In genomic region chr6:156991971-156992370, GRCh38 we compare ENCODE assay signal across 12 cellular contexts.
DNase-seq lines count a peak whose midpoint lies in the region; ATAC-seq, FAIRE-seq and TF ChIP-seq lines count a peak whose summit lies in the region.
"Had no signal": no experiment of that assay in that cellular context is flagged by ENCODE, and none has a peak within 500 bp of the region (broad histone marks: within the 10 kb centered on the region; RNA-seq: fewer than 3 reads in every experiment).

No MANE protein-coding gene starts in this region.

- DNase-seq in HEK293T (ENCODE audit: extremely low spot score) = no peak
- peak; percentile 50 for DNase-seq in adipocyte (ENCODE audit: low read depth)
- no peak for DNase-seq in smooth muscle cell (lab: John Stamatoyannopoulos, UW; ENCODE audit: unreplicated experiment)
- DNase-seq in stimulated activated effector memory CD8-positive, alpha-beta T cell treated with anti-CD3 and anti-CD28 coated beads, Interleukin-12 subunit alpha, Interleukin-12 subunit beta, amount 100 ng/mL, for 72 hours (ENCODE audit: low spot score in 2 of 2) = no peak
- no peak for DNase-seq in NCI-H2107 treated with DMSO at 0.1 percent for 48 hours (lab: John Stamatoyannopoulos, UW; ENCODE audit: unreplicated experiment)
- DNase-seq: activated naive CD8-positive, alpha-beta T cell treated with anti-CD3 and anti-CD28 coated beads, Interleukin-2, amount 50 U/mL, for 24 hours; foreskin melanocyte; NCI-H2029 treated with DMSO at 0.1 percent for 48 hours; NK-92 treated with Interleukin-12 subunit alpha and Interleukin-12 subunit beta, amount 100 ng/mL, for 24 hours had no signal

- H4K20me1 ChIP-seq in smooth muscle cell (ENCODE audit: low read depth) = peaks cover 98% of the 10 kb centered on the region

- no peak overlapping the region for H3K27ac Mint-ChIP-seq in stimulated activated effector memory CD8-positive, alpha-beta T cell treated with anti-CD3 and anti-CD28 coated beads, Interleukin-12 subunit alpha, Interleukin-12 subunit beta, amount 100 ng/mL, for 72 hours
- H3K27ac Mint-ChIP-seq: activated naive CD8-positive, alpha-beta T cell treated with anti-CD3 and anti-CD28 coated beads, Interleukin-2, amount 50 U/mL, for 24 hours; natural killer cell treated with Interleukin-12 subunit alpha and Interleukin-12 subunit beta and Interleukin-15 and Interleukin-18, amount 100 ng/mL, for 72 hours had no signal

- H3K27me3 ChIP-seq in adipocyte (replicated peaks; ENCODE audit: control insufficient read depth, insufficient read depth, low read length) (no peaks in the 10 kb centered on the region), smooth muscle cell (ENCODE audit: low read depth) (no peaks in the 10 kb centered on the region)

- H3K4me3 ChIP-seq in adipocyte (ENCODE audit: low read length) (peak overlapping the region; percentile 56), smooth muscle cell (no peak overlapping the region)

- FAIRE-seq in islet of Langerhans (lab: Jason Lieb, UNC) = peak; percentile 73

- H3K36me3 Mint-ChIP-seq in stimulated activated effector memory CD8-positive, alpha-beta T cell treated with anti-CD3 and anti-CD28 coated beads, Interleukin-12 subunit alpha, Interleukin-12 subunit beta, amount 100 ng/mL, for 72 hours = no peaks in the 10 kb centered on the region
- H3K36me3 Mint-ChIP-seq: natural killer cell treated with Interleukin-12 subunit alpha and Interleukin-12 subunit beta and Interleukin-15 and Interleukin-18, amount 100 ng/mL, for 72 hours had no signal

- H3F3A ChIP-seq in smooth muscle cell (ENCODE audit: low read depth) = peaks cover 11% of the 10 kb centered on the region

- H3K79me2 ChIP-seq in smooth muscle cell (ENCODE audit: low read depth) = peaks cover 97% of the 10 kb centered on the region

- H3K4me1 Mint-ChIP-seq in stimulated activated effector memory CD8-positive, alpha-beta T cell treated with anti-CD3 and anti-CD28 coated beads, Interleukin-12 subunit alpha, Interleukin-12 subunit beta, amount 100 ng/mL, for 72 hours = peaks cover 29% of the 10 kb centered on the region

- peak overlapping the region; percentile 82 for H3K27ac ChIP-seq in smooth muscle cell (ENCODE audit: low read depth)

- POLR2A ChIA-PET in HEK293T (lab: Yijun Ruan, JAX) = no interaction called here

- H3K36me3 ChIP-seq in adipocyte (ENCODE audit: control insufficient read depth, insufficient read depth, low read length, severe bottlenecking) (no peaks in the 10 kb centered on the region), smooth muscle cell (ENCODE audit: low read depth) (no peaks in the 10 kb centered on the region)

- H3K9ac ChIP-seq in adipocyte (ENCODE audit: low read length) (peak overlapping the region; percentile 50), smooth muscle cell (ENCODE audit: low read depth) (peak overlapping the region; percentile 25)

- no peak for ATAC-seq in HG02623 (IDR thresholded peaks at IDR 0.05; ENCODE audit: unreplicated experiment)
- no peak for ATAC-seq in stimulated activated effector memory CD8-positive, alpha-beta T cell treated with anti-CD3 and anti-CD28 coated beads, Interleukin-12 subunit alpha, Interleukin-12 subunit beta, amount 100 ng/mL, for 72 hours
- ATAC-seq: activated naive CD8-positive, alpha-beta T cell treated with anti-CD3 and anti-CD28 coated beads, Interleukin-2, amount 50 U/mL, for 24 hours; natural killer cell treated with Interleukin-12 subunit alpha and Interleukin-12 subunit beta and Interleukin-15 and Interleukin-18, amount 100 ng/mL, for 72 hours had no signal

- WGBS in smooth muscle cell (ENCODE audit: low lambda C conversion rate) = 70% methylated on average over 1 of the region's 1 CpG

- CTCF ChIA-PET in HEK293T (lab: Yijun Ruan, JAX) = interaction anchor here (0.5 kb wide), 1 partner anchor 329 kb away, joined by 3 read pairs; no protein-coding TSS in a partner anchor

- H3K9me3 ChIP-seq in adipocyte (ENCODE audit: control insufficient read depth, low read length) (no peaks in the 10 kb centered on the region), smooth muscle cell (replicated peaks; ENCODE audit: low read depth) (no peaks in the 10 kb centered on the region)

- H2AFZ ChIP-seq in smooth muscle cell (ENCODE audit: low read depth) = no peak overlapping the region

- H3K4me1 ChIP-seq in adipocyte (ENCODE audit: control insufficient read depth, insufficient read depth, low read length) (peaks cover 34% of the 10 kb centered on the region), smooth muscle cell (ENCODE audit: low read depth) (peaks cover 38% of the 10 kb centered on the region)

- TF ChIP-seq CTCF in smooth muscle cell (IDR thresholded peaks at IDR 0.05; ENCODE audit: borderline replicate concordance, insufficient read depth, poor library complexity, severe bottlenecking) = no peak

- H3K4me3 Mint-ChIP-seq in stimulated activated effector memory CD8-positive, alpha-beta T cell treated with anti-CD3 and anti-CD28 coated beads, Interleukin-12 subunit alpha, Interleukin-12 subunit beta, amount 100 ng/mL, for 72 hours = no peak overlapping the region
- H3K4me3 Mint-ChIP-seq: activated naive CD8-positive, alpha-beta T cell treated with anti-CD3 and anti-CD28 coated beads, Interleukin-2, amount 50 U/mL, for 24 hours; natural killer cell treated with Interleukin-12 subunit alpha and Interleukin-12 subunit beta and Interleukin-15 and Interleukin-18, amount 100 ng/mL, for 72 hours had no signal

- peak overlapping the region; percentile 76 for H3K4me2 ChIP-seq in smooth muscle cell

- no peaks in the 10 kb centered on the region for H3K9me3 Mint-ChIP-seq in stimulated activated effector memory CD8-positive, alpha-beta T cell treated with anti-CD3 and anti-CD28 coated beads, Interleukin-12 subunit alpha, Interleukin-12 subunit beta, amount 100 ng/mL, for 72 hours
- H3K9me3 Mint-ChIP-seq: activated naive CD8-positive, alpha-beta T cell treated with anti-CD3 and anti-CD28 coated beads, Interleukin-2, amount 50 U/mL, for 24 hours; natural killer cell treated with Interleukin-12 subunit alpha and Interleukin-12 subunit beta and Interleukin-15 and Interleukin-18, amount 100 ng/mL, for 72 hours had no signal

TF ChIP-seq in HEK293T, 16 proteins besides CTCF, POLR2A, EP300 and RAD21:
- TF ChIP-seq TARDBP (IDR thresholded peaks at IDR 0.05) (no peak), ARNT (IDR thresholded peaks at IDR 0.05) (0 out of 2 replicates have a peak, but pooled peaks have one; percentile 35)
